1 cellular context compared by ENCODE assay signal in the genomic region with DNA sequence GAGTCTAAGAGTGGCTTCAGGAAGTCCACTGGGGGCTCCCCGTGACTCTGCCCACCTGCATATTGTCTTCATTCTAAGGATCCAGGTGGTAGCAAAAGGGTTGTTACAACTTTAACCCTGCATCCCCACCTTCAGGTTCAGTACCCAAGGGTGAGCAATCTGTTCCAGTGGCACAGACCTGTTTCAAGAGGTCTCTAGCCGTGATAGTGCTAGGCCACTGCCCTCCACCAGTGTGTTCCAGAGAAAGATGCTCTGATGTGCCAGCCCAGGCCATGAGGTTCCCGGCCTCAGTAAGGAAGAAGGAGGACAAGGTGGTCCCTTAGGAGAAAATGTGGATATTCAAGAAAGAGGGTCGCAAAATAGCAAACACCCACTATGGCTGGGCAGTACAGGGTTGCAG.
TF ChIP-seq lines count a peak whose summit lies in the region.

No MANE protein-coding gene starts in this region.

TF ChIP-seq in WTC11, 78 proteins besides CTCF, POLR2A, EP300 and RAD21 (continued from another document):
- TF ChIP-seq PREB (CRISPR knock-in tag; IDR thresholded peaks at IDR 0.05; ENCODE audit: borderline replicate concordance) = no peak
- no peak for TF ChIP-seq E2F5 (CRISPR knock-in tag; IDR thresholded peaks at IDR 0.05)
- TF ChIP-seq SOX15 (CRISPR knock-in tag; IDR thresholded peaks at IDR 0.05) = no peak
- no peak for TF ChIP-seq USF2 (CRISPR knock-in tag; IDR thresholded peaks at IDR 0.05)
- no peak for TF ChIP-seq SP1 (CRISPR knock-in tag; conservative IDR thresholded peaks at IDR 0.05)
TF ChIP-seq in WTC11: peak in this region for 0.
